ENCODE assay signal across 1 cellular context in the genomic region with DNA sequence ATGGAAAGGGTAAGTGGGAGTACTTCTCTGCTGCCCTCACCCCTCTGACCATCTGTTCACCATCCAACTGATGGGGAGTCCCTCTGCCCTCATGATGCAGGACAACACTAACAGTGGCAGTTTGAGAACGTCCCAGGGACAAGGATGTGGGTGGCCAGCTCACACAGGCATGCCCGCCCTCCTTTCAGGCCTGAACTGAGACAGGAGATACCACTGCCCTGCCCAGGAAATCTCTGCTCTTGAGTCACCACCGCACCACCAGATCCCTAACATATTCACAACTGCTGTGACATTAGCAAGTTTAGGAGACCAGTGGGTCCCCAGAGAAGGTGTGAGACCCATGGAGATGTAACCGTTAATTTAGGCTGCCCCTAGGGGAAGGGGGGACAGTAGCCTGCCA.
TF ChIP-seq lines count a peak whose summit lies in the region.

No MANE protein-coding gene starts in this region.

TF ChIP-seq in GM23338, 12 proteins besides CTCF, POLR2A, EP300 and RAD21 (continued from another document):
- TF ChIP-seq, protein P1, sequence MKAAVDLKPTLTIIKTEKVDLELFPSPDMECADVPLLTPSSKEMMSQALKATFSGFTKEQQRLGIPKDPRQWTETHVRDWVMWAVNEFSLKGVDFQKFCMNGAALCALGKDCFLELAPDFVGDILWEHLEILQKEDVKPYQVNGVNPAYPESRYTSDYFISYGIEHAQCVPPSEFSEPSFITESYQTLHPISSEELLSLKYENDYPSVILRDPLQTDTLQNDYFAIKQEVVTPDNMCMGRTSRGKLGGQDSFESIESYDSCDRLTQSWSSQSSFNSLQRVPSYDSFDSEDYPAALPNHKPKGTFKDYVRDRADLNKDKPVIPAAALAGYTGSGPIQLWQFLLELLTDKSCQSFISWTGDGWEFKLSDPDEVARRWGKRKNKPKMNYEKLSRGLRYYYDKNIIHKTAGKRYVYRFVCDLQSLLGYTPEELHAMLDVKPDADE (IDR thresholded peaks at IDR 0.05) = no peak
- TF ChIP-seq JUNB (IDR thresholded peaks at IDR 0.05; ENCODE audit: unreplicated experiment) (no peak), ZNF331 (CRISPR knock-in tag; IDR thresholded peaks at IDR 0.05; ENCODE audit: low read depth) (no peak)
